Comparison of ENCODE assay signal across 13 cellular contexts in genomic region chr11:34633640-34633989, GRCh38. TPM values are rescaled to one million over a fixed set of nuclear protein-coding genes. Genes with fewer than 3 reads are reported as not detected.
DNase-seq lines count a peak whose midpoint lies in the region; ATAC-seq and TF ChIP-seq lines count a peak whose summit lies in the region.
"Had no signal": no experiment of that assay in that cellular context is flagged by ENCODE, and none has a peak within 500 bp of the region (broad histone marks: within the 10 kb centered on the region; RNA-seq: fewer than 3 reads in every experiment).

No MANE protein-coding gene starts in this region.

- H3K4me1 ChIP-seq in breast epithelium (peaks cover 0 to 7% of the 10 kb centered on the region in 2 donors), stomach (peaks cover 49 to 95% (median 74%) of the 10 kb centered on the region in 4 donors)

- no peak for TF ChIP-seq EP300 in stomach (IDR thresholded peaks at IDR 0.05)

- intact Hi-C loops in breast epithelium (cut with DNase I; ENCODE audit: low total_unique reads) = no loop called here
- intact Hi-C loops in stomach (cut with DNase I; ENCODE audit: low total_unique reads) = no loop called here

- H3K9me3 ChIP-seq in breast epithelium (no peaks in the 10 kb centered on the region), stomach (no peaks in the 10 kb centered on the region)

- H3K36me3 ChIP-seq in breast epithelium (no peaks in the 10 kb centered on the region), stomach (no peaks in the 10 kb centered on the region)

- peak; percentile 8 for ATAC-seq in GM21576 (IDR thresholded peaks at IDR 0.05; ENCODE audit: unreplicated experiment)
- peak; percentile 16 for ATAC-seq in HG03460 (IDR thresholded peaks at IDR 0.05; ENCODE audit: unreplicated experiment)
- no peak for ATAC-seq in HG02759 (IDR thresholded peaks at IDR 0.05; ENCODE audit: unreplicated experiment)

- TF ChIP-seq CTCF in breast epithelium (IDR thresholded peaks at IDR 0.05) = no peak
- no peak for TF ChIP-seq CTCF in stomach (IDR thresholded peaks at IDR 0.05)

- peak overlapping the region; percentile 80 to 89 for H3K27ac ChIP-seq in breast epithelium
- peak overlapping the region; percentile 69 to 86 (median 85) for H3K27ac ChIP-seq in stomach

- TF ChIP-seq POLR2A in breast epithelium (IDR thresholded peaks at IDR 0.05) = no peak
- TF ChIP-seq POLR2A in stomach (IDR thresholded peaks at IDR 0.05) = no peak

- H3K4me3 ChIP-seq in breast epithelium (peak overlapping the region in 1 of 3 donors; percentile 27), stomach (no peak overlapping the region)

- no peak for DNase-seq in breast epithelium (ENCODE audit: low spot score in 2 of 2)
- no peak for DNase-seq in stomach
- DNase-seq in 8988T = no peak
- no peak for DNase-seq in mesenteric fat pad (ENCODE audit: low spot score)
- DNase-seq: COR-L47; stimulated activated CD4-positive, alpha-beta T cell treated with anti-CD3 and anti-CD28 coated beads, Interleukin-4, amount 100 ng/mL, for 24 hours had no signal

- H3K27me3 ChIP-seq in breast epithelium = no peaks in the 10 kb centered on the region
- no peaks in the 10 kb centered on the region for H3K27me3 ChIP-seq in stomach

RNA-seq across cellular contexts. Expression of gene EHF, which starts 12.7 kb away (rescaled TPM):
- total RNA-seq in breast epithelium (100 to 1,000 TPM in 2 of 3 donors, under 1 TPM in 1; 0.16 to 392 (median 132) TPM), stomach (100 to 1,000 TPM in 3 of 5 donors, 10 to 100 TPM in 2; 36.2 to 142 (median 113) TPM), mesenteric fat pad (0.22 TPM)
- 10 to 100 TPM; 15.5 to 22.8 (median 19.4) TPM for polyA plus RNA-seq in stomach
- total RNA-seq: dermis microvascular lymphatic vessel endothelial cell, fibroblast of villous mesenchyme, H1, myocyte had no signal
- polyA plus RNA-seq: H1 had no signal
